In genomic region chr11:73982990-73983763, GRCh38 we compare ENCODE assay signal across 8 cellular contexts.
DNase-seq lines count a peak whose midpoint lies in the region; FAIRE-seq and TF ChIP-seq lines count a peak whose summit lies in the region.

No MANE protein-coding gene starts in this region.

- peaks cover 35% of the 10 kb centered on the region for H3F3A ChIP-seq in MM.1S (ENCODE audit: insufficient read depth, low read length)

- H3K9me3 ChIP-seq in HAP-1 (no peaks in the 10 kb centered on the region), MM.1S (replicated peaks; ENCODE audit: insufficient read depth, low read length) (no peaks in the 10 kb centered on the region), neuron (ENCODE audit: low read length) (no peaks in the 10 kb centered on the region), stomach smooth muscle (ENCODE audit: control insufficient read depth in 2 of 2, low read length in 2 of 2) (no peaks in the 10 kb centered on the region)

- FAIRE-seq in G401.6 (lab: Jason Lieb, UNC) = peak; percentile 94

- peaks cover 17% of the 10 kb centered on the region for H3K4me1 ChIP-seq in HAP-1
- H3K4me1 ChIP-seq in MM.1S (ENCODE audit: low read length) = peaks cover 27% of the 10 kb centered on the region
- peaks cover 7% of the 10 kb centered on the region for H3K4me1 ChIP-seq in neuron (ENCODE audit: insufficient read depth, low read length)
- H3K4me1 ChIP-seq in stomach smooth muscle (ENCODE audit: control insufficient read depth, insufficient read depth, low read length) = peaks cover 30% of the 10 kb centered on the region

- peak overlapping the region; percentile 72 for H3K4me3 ChIP-seq in HAP-1
- H3K4me3 ChIP-seq in MM.1S (ENCODE audit: low read length) = peak overlapping the region; percentile 96
- H3K4me3 ChIP-seq in neuron (ENCODE audit: low read length) = peak overlapping the region; percentile 83
- peak overlapping the region; percentile 74 to 97 for H3K4me3 ChIP-seq in stomach smooth muscle (ENCODE audit: low read length in 2 of 2)

- H3K4me2 ChIP-seq in MM.1S (ENCODE audit: low read depth, low read length) = peak overlapping the region; percentile 94

- H3K27me3 ChIP-seq in HAP-1 (ENCODE audit: low read depth) = no peaks in the 10 kb centered on the region
- H3K27me3 ChIP-seq in MM.1S (replicated peaks; ENCODE audit: insufficient read depth, low read length) = no peaks in the 10 kb centered on the region
- H3K27me3 ChIP-seq in neuron (ENCODE audit: insufficient read depth, low read length) = no peaks in the 10 kb centered on the region
- H3K27me3 ChIP-seq in stomach smooth muscle (ENCODE audit: control insufficient read depth in 1 of 2, insufficient read depth in 2 of 2, low read length in 2 of 2) = no peaks in the 10 kb centered on the region

- in situ Hi-C loops in HAP-1 (cut with MboI; ENCODE audit: low sequenced_read_pairs) = no loop called here

- peak overlapping the region; percentile 90 for H3K27ac ChIP-seq in MM.1S (ENCODE audit: low read length)
- peak overlapping the region; percentile 94 for H3K27ac ChIP-seq in stomach smooth muscle (ENCODE audit: low read length)

- H3K9ac ChIP-seq in MM.1S (ENCODE audit: low read length) (peak overlapping the region; percentile 95), stomach smooth muscle (ENCODE audit: low read length in 2 of 2) (peak overlapping the region; percentile 67 to 94)

- TF ChIP-seq CTCF in MM.1S (IDR thresholded peaks at IDR 0.05; ENCODE audit: low read length) = no peak

- H2AFZ ChIP-seq in MM.1S (ENCODE audit: low read length) (peak overlapping the region; percentile 99), neuron (ENCODE audit: low read depth, low read length) (peak overlapping the region; percentile 21)

- DNase-seq in HAP-1 (ENCODE audit: low spot score in 2 of 2) (peak; percentile 90 to 96), MM.1S (peak; percentile 95), SHP77 treated with DMSO at 0.1 percent for 48 hours (lab: John Stamatoyannopoulos, UW) (peak; percentile 99), activated gamma-delta T cell treated with Interleukin-2 at 50 U/mL for 16 hours (peak; percentile 90), foreskin melanocyte (peak; percentile 84)

- no peaks in the 10 kb centered on the region for H4K20me1 ChIP-seq in MM.1S (ENCODE audit: insufficient read depth, low read length)

- peaks cover 34% of the 10 kb centered on the region for H3K79me2 ChIP-seq in MM.1S (ENCODE audit: low read length)

- no peaks in the 10 kb centered on the region for H3K9me2 ChIP-seq in MM.1S (replicated peaks; ENCODE audit: insufficient read depth, low read length)

- H3K36me3 ChIP-seq in HAP-1 (replicated peaks) (peaks cover 27% of the 10 kb centered on the region), MM.1S (replicated peaks; ENCODE audit: insufficient read depth, low read length) (no peaks in the 10 kb centered on the region), neuron (ENCODE audit: insufficient read depth, low read length) (peaks cover 9% of the 10 kb centered on the region), stomach smooth muscle (ENCODE audit: control insufficient read depth in 2 of 2, insufficient read depth in 2 of 2, low read length in 2 of 2) (peaks cover 4 to 5% of the 10 kb centered on the region in 2 donors)

Comparison
In these comparisons a context has a peak if more than half of its experiments do, and no peak if none do; other contexts are left out.
1. Peak in every context shown above with its lines: DNase-seq, H3K4me3 ChIP-seq and H3K27ac ChIP-seq.